14 cellular contexts compared by ENCODE assay signal in the genomic region with DNA sequence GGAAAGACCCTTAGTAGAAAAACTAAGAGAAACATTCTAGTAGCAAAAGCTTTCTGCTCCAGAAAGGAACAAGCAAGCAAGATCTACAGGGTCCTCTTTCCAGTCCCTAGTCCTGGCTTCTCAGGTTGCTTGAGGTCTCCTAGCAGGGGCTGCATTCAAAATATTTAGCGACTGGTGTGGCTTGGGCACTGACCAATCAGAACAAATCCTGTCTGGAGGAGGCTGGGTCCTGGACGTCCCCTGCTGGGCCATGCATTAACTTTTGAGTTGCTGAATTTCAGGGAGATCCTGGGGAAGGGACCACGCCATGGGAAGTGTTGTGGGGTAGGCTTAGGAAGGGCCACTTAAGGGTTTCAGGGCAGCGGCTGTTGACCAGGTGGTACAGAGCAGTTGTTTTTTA. TPM values are rescaled to one million over a fixed set of nuclear protein-coding genes. Genes with fewer than 3 reads are reported as not detected.
A peak's percentile ranks its signal among the peaks of the same experiment; 100 is the strongest.
DNase-seq lines count a peak whose midpoint lies in the region; ATAC-seq, FAIRE-seq and TF ChIP-seq lines count a peak whose summit lies in the region.
"Had no signal": no experiment of that assay in that cellular context is flagged by ENCODE, and none has a peak within 500 bp of the region (broad histone marks: within the 10 kb centered on the region; RNA-seq: fewer than 3 reads in every experiment).

No MANE protein-coding gene starts in this region.

- TF ChIP-seq POLR2A in endothelial cell of umbilical vein (IDR thresholded peaks at IDR 0.05; ENCODE audit: low read depth, low read length) (no peak), suprapubic skin (IDR thresholded peaks at IDR 0.05) (no peak), erythroblast (IDR thresholded peaks at IDR 0.05; ENCODE audit: low read length) (no peak)

- DNase-seq in CD8-positive, alpha-beta T cell, result no peak
- DNase-seq in Kasumi-1 (lab: John Stamatoyannopoulos, UW), result peak; percentile 35 to 56
- DNase-seq in endothelial cell of umbilical vein (ENCODE audit: low read depth, low spot score), result no peak
- no peak for DNase-seq in neuronal stem cell (ENCODE audit: low spot score)
- no peak for DNase-seq in suprapubic skin (ENCODE audit: low spot score in 2 of 2)
- DNase-seq in AG08395 (ENCODE audit: low spot score), result no peak
- no peak for DNase-seq in erythroblast (lab: John Stamatoyannopoulos, UW)
- DNase-seq in NK-92 (lab: John Stamatoyannopoulos, UW; ENCODE audit: unreplicated experiment), result no peak
- DNase-seq: activated CD4-positive, alpha-beta memory T cell treated with anti-CD3 and anti-CD28 coated beads, Interleukin-2, amount 10 ng/mL, durations not matched to agents 7 days and 5 days; hypothalamus; mammary epithelial cell; stimulated activated CD4-positive, alpha-beta T cell treated with anti-CD3 and anti-CD28 coated beads, Interleukin-12 subunit alpha, Interleukin-12 subunit beta, amount 100 ng/mL, for 4 hours had no signal

- H2AK5ac ChIP-seq in neuronal stem cell (ENCODE audit: low read depth, low read length), result no peak overlapping the region

- H3K4me3 ChIP-seq in CD8-positive, alpha-beta T cell (ENCODE audit: low read depth, low read length), result no peak overlapping the region
- H3K4me3 ChIP-seq in endothelial cell of umbilical vein (replicated peaks in 1 of 3; ENCODE audit: insufficient read depth in 1 of 3, low read depth in 1 of 3, low read length in 3 of 3), result no peak overlapping the region
- no peak overlapping the region for H3K4me3 ChIP-seq in neuronal stem cell (ENCODE audit: low read length in 2 of 2)
- no peak overlapping the region for H3K4me3 ChIP-seq in suprapubic skin
- H3K4me3 ChIP-seq: SJSA1 had no signal

- H3K4me2 ChIP-seq in endothelial cell of umbilical vein (ENCODE audit: insufficient read depth, low read length) (no peak overlapping the region), neuronal stem cell (ENCODE audit: insufficient read depth, low read length, poor library complexity, severe bottlenecking) (no peak overlapping the region)

- H3K27ac ChIP-seq in CD8-positive, alpha-beta T cell (ENCODE audit: low read depth, low read length), result no peak overlapping the region
- no peak overlapping the region for H3K27ac ChIP-seq in endothelial cell of umbilical vein (ENCODE audit: insufficient read depth, low read depth, low read length)
- H3K27ac ChIP-seq in neuronal stem cell (replicated peaks; ENCODE audit: low read length), result peak overlapping the region; percentile 68
- H3K27ac ChIP-seq in suprapubic skin, result no peak overlapping the region
- H3K27ac ChIP-seq: SJSA1 had no signal

- no peaks in the 10 kb centered on the region for H3K27me3 ChIP-seq in CD8-positive, alpha-beta T cell (ENCODE audit: insufficient read depth, low read length)
- peaks cover 0 to 3% of the 10 kb centered on the region in 2 experiments for H3K27me3 ChIP-seq in endothelial cell of umbilical vein (ENCODE audit: control insufficient read depth in 2 of 2, insufficient read depth in 2 of 2, low read length in 2 of 2)
- peaks cover 0 to 4% (median 0%) of the 10 kb centered on the region in 3 experiments for H3K27me3 ChIP-seq in neuronal stem cell (ENCODE audit: control insufficient read depth in 3 of 3, insufficient read depth in 3 of 3, low read depth in 1 of 3, low read length in 3 of 3)
- no peaks in the 10 kb centered on the region for H3K27me3 ChIP-seq in suprapubic skin
- H3K27me3 ChIP-seq: SJSA1 had no signal

- H3K23ac ChIP-seq in neuronal stem cell (ENCODE audit: low read depth, low read length, poor library complexity), result no peak overlapping the region

- H2BK120ac ChIP-seq in neuronal stem cell (ENCODE audit: low read depth, low read length), result no peak overlapping the region

- POLR2A ChIA-PET in CD8-positive, alpha-beta T cell (lab: Charles Lee), result interaction anchor here (1.8 kb wide), 1 partner anchor 13 kb away, joined by 5 read pairs; no protein-coding TSS in a partner anchor
- POLR2A ChIA-PET in endothelial cell of umbilical vein (lab: Charles Lee), result interaction anchor here (0.6 kb wide), 1 partner anchor 23 kb away, joined by 5 read pairs; no protein-coding TSS in a partner anchor

- no peak overlapping the region for H2BK5ac ChIP-seq in neuronal stem cell (ENCODE audit: low read length)

- peaks cover 84% of the 10 kb centered on the region for H3K4me1 Mint-ChIP-seq in CD8-positive, alpha-beta T cell (ENCODE audit: low read depth)

- peaks cover 30% of the 10 kb centered on the region for H3K36me3 ChIP-seq in CD8-positive, alpha-beta T cell (ENCODE audit: insufficient read depth, low read length)
- H3K36me3 ChIP-seq in endothelial cell of umbilical vein (ENCODE audit: control insufficient read depth in 2 of 2, extremely low read depth in 1 of 2, insufficient read depth in 2 of 2, low read length in 2 of 2) (no peaks in the 10 kb centered on the region), neuronal stem cell (replicated peaks in 1 of 2; ENCODE audit: control insufficient read depth in 2 of 2, insufficient read depth in 2 of 2, low read length in 2 of 2) (peaks cover 7 to 10% of the 10 kb centered on the region in 2 donors), suprapubic skin (no peaks in the 10 kb centered on the region)
- H3K36me3 ChIP-seq: SJSA1 had no signal

- no peaks in the 10 kb centered on the region for H3K79me2 ChIP-seq in endothelial cell of umbilical vein (ENCODE audit: control insufficient read depth, insufficient read depth, low read length)

- H3K27me3 Mint-ChIP-seq in CD8-positive, alpha-beta T cell (ENCODE audit: low read depth), result no peaks in the 10 kb centered on the region
- H3K27me3 Mint-ChIP-seq: activated CD4-positive, alpha-beta memory T cell treated with anti-CD3 and anti-CD28 coated beads, Interleukin-2, amount 10 ng/mL, durations not matched to agents 7 days and 5 days had no signal

- no TSS peak for BruUV-seq in endothelial cell of umbilical vein (replicated peaks; lab: Mats Ljungman, UMichigan)

- H3K36me3 Mint-ChIP-seq in CD8-positive, alpha-beta T cell, result peaks cover 62% of the 10 kb centered on the region

- FAIRE-seq in endothelial cell of umbilical vein (lab: Jason Lieb, UNC), result peak; percentile 26
- FAIRE-seq: astrocyte had no signal

- H4K20me1 ChIP-seq in endothelial cell of umbilical vein (replicated peaks; ENCODE audit: control insufficient read depth, extremely low read depth, insufficient read depth, low read length), result no peaks in the 10 kb centered on the region

- intact Hi-C loops in CD8-positive, alpha-beta T cell (cut with DNase I, micrococcal nuclease), result no loop called here
- intact Hi-C loops in endothelial cell of umbilical vein (cut with micrococcal nuclease), result no loop called here

- H3K18ac ChIP-seq in neuronal stem cell (ENCODE audit: low read length), result peak overlapping the region; percentile 31

- H3K4me3 Mint-ChIP-seq in CD8-positive, alpha-beta T cell, result no peak overlapping the region
- H3K4me3 Mint-ChIP-seq: activated CD4-positive, alpha-beta memory T cell treated with anti-CD3 and anti-CD28 coated beads, Interleukin-2, amount 10 ng/mL, durations not matched to agents 7 days and 5 days had no signal

- no peaks in the 10 kb centered on the region for H3K9me1 ChIP-seq in endothelial cell of umbilical vein (replicated peaks; ENCODE audit: control insufficient read depth, extremely low read depth, insufficient read depth, low read length)

- H3K79me1 ChIP-seq in neuronal stem cell (ENCODE audit: low read depth, low read length), result peaks cover 6% of the 10 kb centered on the region

- TF ChIP-seq CTCF in CD8-positive, alpha-beta T cell (IDR thresholded peaks at IDR 0.05), result no peak
- TF ChIP-seq CTCF in endothelial cell of umbilical vein (IDR thresholded peaks at IDR 0.05; ENCODE audit: extremely low read depth in 1 of 2, insufficient read depth in 1 of 2, low read depth in 1 of 2, low read length in 2 of 2) (no peak), suprapubic skin (IDR thresholded peaks at IDR 0.05) (no peak)

- no peak for ATAC-seq in CD8-positive, alpha-beta T cell

- CTCF ChIA-PET in CD8-positive, alpha-beta T cell (lab: Charles Lee), result interaction anchor here (1.0 kb wide), 1 partner anchor 140 kb away, joined by 3 read pairs; no protein-coding TSS in a partner anchor
- CTCF ChIA-PET in endothelial cell of umbilical vein (lab: Charles Lee), result no interaction called here

- H2BK15ac ChIP-seq in neuronal stem cell (ENCODE audit: low read length), result no peak overlapping the region

- H3K9ac ChIP-seq in endothelial cell of umbilical vein (replicated peaks; ENCODE audit: extremely low read depth, insufficient read depth, low read length), result no peak overlapping the region
- no peak overlapping the region for H3K9ac ChIP-seq in neuronal stem cell (ENCODE audit: low read depth, low read length, poor library complexity)

- dilution Hi-C loops in endothelial cell of umbilical vein (cut with MboI; ENCODE audit: extremely low pct_ligation_motif_present, low sequenced_read_pairs), result no loop called here

- peak overlapping the region; percentile 42 for H3K27ac Mint-ChIP-seq in CD8-positive, alpha-beta T cell

- H2BK12ac ChIP-seq in neuronal stem cell (ENCODE audit: low read length), result no peak overlapping the region

- no peaks in the 10 kb centered on the region for H3K9me3 ChIP-seq in CD8-positive, alpha-beta T cell (ENCODE audit: low read length)
- no peaks in the 10 kb centered on the region for H3K9me3 ChIP-seq in endothelial cell of umbilical vein (replicated peaks; ENCODE audit: control insufficient read depth, insufficient read depth, low read length)
- H3K9me3 ChIP-seq in neuronal stem cell (replicated peaks in 1 of 2; ENCODE audit: control insufficient read depth in 2 of 2, insufficient read depth in 1 of 2, low read depth in 1 of 2, low read length in 2 of 2), result peaks cover 0 to 4% of the 10 kb centered on the region in 2 donors
- H3K9me3 ChIP-seq in suprapubic skin, result no peaks in the 10 kb centered on the region
- H3K9me3 ChIP-seq: SJSA1 had no signal

- H3K4ac ChIP-seq in neuronal stem cell (ENCODE audit: low read length), result no peak overlapping the region

- no peak overlapping the region for H4K91ac ChIP-seq in neuronal stem cell (ENCODE audit: low read depth, low read length, poor library complexity)

- H2AFZ ChIP-seq in endothelial cell of umbilical vein (ENCODE audit: low read depth, low read length) (no peak overlapping the region), neuronal stem cell (ENCODE audit: low read length) (no peak overlapping the region)

- H3K4me1 ChIP-seq in CD8-positive, alpha-beta T cell (ENCODE audit: insufficient read depth, low read length), result peaks cover 62% of the 10 kb centered on the region
- peaks cover 17% of the 10 kb centered on the region for H3K4me1 ChIP-seq in endothelial cell of umbilical vein (ENCODE audit: control insufficient read depth, extremely low read depth, insufficient read depth, low read length)
- H3K4me1 ChIP-seq in neuronal stem cell (ENCODE audit: control insufficient read depth in 2 of 2, insufficient read depth in 1 of 2, low read depth in 1 of 2, low read length in 2 of 2), result peaks cover 14 to 21% of the 10 kb centered on the region in 2 donors
- peaks cover 7% of the 10 kb centered on the region for H3K4me1 ChIP-seq in suprapubic skin
- H3K4me1 ChIP-seq: SJSA1 had no signal

- H4K8ac ChIP-seq in neuronal stem cell (ENCODE audit: low read depth, low read length), result no peak overlapping the region

- WGBS in neuronal stem cell (ENCODE audit: extremely low coverage in 2 of 2, insufficient read length in 2 of 2, insufficient replicate concordance in 1 of 2), 2 donors, result no CpG with 5 or more reads among the region's 4 CpGs
- 60% methylated on average over 4 of the region's 4 CpGs for WGBS in suprapubic skin

- no peaks in the 10 kb centered on the region for H3K9me3 Mint-ChIP-seq in CD8-positive, alpha-beta T cell
- H3K9me3 Mint-ChIP-seq: activated CD4-positive, alpha-beta memory T cell treated with anti-CD3 and anti-CD28 coated beads, Interleukin-2, amount 10 ng/mL, durations not matched to agents 7 days and 5 days had no signal

- no peak for TF ChIP-seq EP300 in suprapubic skin (IDR thresholded peaks at IDR 0.05)

- no peak overlapping the region for H3K14ac ChIP-seq in neuronal stem cell (ENCODE audit: low read length)

RNA-seq across cellular contexts. Expression of a gene that starts 27.2 kb away (rescaled TPM):
- 100 to 1,000 TPM; 170 TPM for total RNA-seq in CD8-positive, alpha-beta T cell
- total RNA-seq in endothelial cell of umbilical vein (0.16 and 0.31 TPM in 2 replicates), suprapubic skin (10 to 100 TPM; 12.1 to 42.8 (median 21.0) TPM)
- polyA plus RNA-seq in endothelial cell of umbilical vein, result 0.10 and 0.17 TPM in 2 replicates
- polyA plus RNA-seq in endothelial cell of umbilical vein (2011; cell fraction: cytosol; rRNA removed), result 0.04 and 0.05 TPM in 2 replicates
- polyA plus RNA-seq in endothelial cell of umbilical vein (2011; cell fraction: nucleus; rRNA removed), result 0.20 and 0.81 TPM in 2 replicates
- 0.08 and 0.15 TPM in 2 replicates for polyA plus RNA-seq in endothelial cell of umbilical vein (2012)
- polyA minus RNA-seq in endothelial cell of umbilical vein, result 0.27 and 0.83 TPM in 2 replicates
- polyA minus RNA-seq in endothelial cell of umbilical vein (2011; cell fraction: cytosol; rRNA and poly(A)+ RNA removed), result 5.1 TPM
- polyA minus RNA-seq in endothelial cell of umbilical vein (2011; cell fraction: nucleus; rRNA and poly(A)+ RNA removed), result 0.34 TPM in 2 replicates
- 6.7 TPM for polyA plus RNA-seq in neuronal stem cell (2013, experiment 1 of 2)
- 6.7 TPM for polyA plus RNA-seq in neuronal stem cell (2013, experiment 2 of 2)

Comparison
In these comparisons a context has a peak if more than half of its experiments do, and no peak if none do; other contexts are left out.
1. DNase-seq: peak in Kasumi-1 (2 of 2); none in CD8-positive, alpha-beta T cell (0 of 7), endothelial cell of umbilical vein (single experiment), neuronal stem cell (single experiment), suprapubic skin (0 of 2), AG08395 (single experiment), erythroblast (0 of 2) and NK-92 (single experiment).
2. RNA of a gene that starts 27.2 kb away (total RNA-seq): 170 TPM in CD8-positive, alpha-beta T cell and 12.1 to 42.8 TPM in suprapubic skin; 0.16 to 0.31 TPM in endothelial cell of umbilical vein; every median in the first group is over 10 times any median in the second.